Comparison of ENCODE assay signal across 8 cellular contexts in genomic region chr17:49360796-49361128, GRCh38. TPM values are rescaled to one million over a fixed set of nuclear protein-coding genes. Genes with fewer than 3 reads are reported as not detected.
DNase-seq lines count a peak whose midpoint lies in the region; ATAC-seq and TF ChIP-seq lines count a peak whose summit lies in the region.

No MANE protein-coding gene starts in this region.

- peaks cover 2% of the 10 kb centered on the region for H3K36me3 Mint-ChIP-seq in neural crest cell (ENCODE audit: low read depth)

- H3K4me3 ChIP-seq in NT2/D1 (ENCODE audit: insufficient read length, low read depth), result peak overlapping the region; percentile 92

- DNase-seq in NT2/D1 (ENCODE audit: low read depth, low spot score) (no peak), ecto neural progenitor cell (ENCODE audit: low spot score) (peak; percentile 63), neural crest cell (ENCODE audit: low read depth, low spot score) (no peak), NCI-H2107 treated with DMSO at 0.1 percent for 48 hours (lab: John Stamatoyannopoulos, UW; ENCODE audit: unreplicated experiment) (no peak), NCI-H345 treated with DMSO at 0.1 percent for 48 hours (lab: John Stamatoyannopoulos, UW; ENCODE audit: unreplicated experiment) (no peak), foreskin melanocyte (no peak), hepatic stellate cell (ENCODE audit: low spot score) (no peak)

- H3K4me3 Mint-ChIP-seq in neural crest cell, result peak overlapping the region; percentile 99

- no peak for TF ChIP-seq CTCF in neural crest cell (conservative IDR thresholded peaks at IDR 0.05)

- no peaks in the 10 kb centered on the region for H3K9me3 ChIP-seq in NT2/D1 (ENCODE audit: insufficient read depth, low read length)

- peaks cover 2% of the 10 kb centered on the region for H3K9me3 Mint-ChIP-seq in neural crest cell

- peak overlapping the region; percentile 90 for H3K27ac Mint-ChIP-seq in neural crest cell (ENCODE audit: unreplicated experiment)

- peaks cover 39% of the 10 kb centered on the region for H3K4me1 Mint-ChIP-seq in neural crest cell

- peak overlapping the region; percentile 93 for H3K9ac ChIP-seq in NT2/D1 (ENCODE audit: insufficient read length, low read depth)

- H3K4me1 ChIP-seq in NT2/D1 (ENCODE audit: insufficient read depth, insufficient read length), result no peaks in the 10 kb centered on the region

- no peaks in the 10 kb centered on the region for H3K36me3 ChIP-seq in NT2/D1 (ENCODE audit: insufficient read depth, insufficient read length, low read length)

- peak; percentile 13 for ATAC-seq in GM21381 (IDR thresholded peaks at IDR 0.05; ENCODE audit: unreplicated experiment)

- no peaks in the 10 kb centered on the region for H3K27me3 ChIP-seq in NT2/D1 (ENCODE audit: insufficient read depth, insufficient read length)

- no peaks in the 10 kb centered on the region for H3K27me3 Mint-ChIP-seq in neural crest cell (ENCODE audit: low read depth)

RNA-seq across cellular contexts. Expression of gene ZNF652, which starts 1.3 kb away (rescaled TPM):
- 42.1 and 44.1 TPM in 2 replicates for total RNA-seq in neural crest cell

RNA-seq across cellular contexts. Expression of gene PHB1, which starts 53.9 kb away (rescaled TPM):
- 248 and 256 TPM in 2 replicates for total RNA-seq in neural crest cell
